29 cellular contexts compared by ENCODE assay signal in the genomic region with DNA sequence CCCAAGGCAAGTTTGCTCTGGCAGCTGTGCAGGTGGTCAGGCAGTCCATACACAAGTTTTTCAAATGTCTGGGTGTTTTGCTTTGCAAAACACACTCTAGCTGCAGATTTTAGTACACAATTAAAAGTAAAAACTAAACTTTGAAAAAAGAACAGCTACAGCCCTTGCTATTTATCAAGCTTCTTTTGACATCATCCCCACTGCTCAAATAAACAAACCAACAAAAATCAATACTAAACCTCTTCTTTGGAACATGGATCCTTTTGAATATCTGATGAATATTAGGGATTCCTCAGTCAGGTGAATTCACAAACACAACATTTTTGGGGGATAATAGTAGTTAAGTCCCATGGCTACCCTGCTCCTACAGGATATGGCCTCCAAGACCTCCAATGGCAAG.
DNase-seq lines count a peak whose midpoint lies in the region; ATAC-seq, FAIRE-seq and TF ChIP-seq lines count a peak whose summit lies in the region.
"Had no signal": no experiment of that assay in that cellular context is flagged by ENCODE, and none has a peak within 500 bp of the region (broad histone marks: within the 10 kb centered on the region; RNA-seq: fewer than 3 reads in every experiment).

No MANE protein-coding gene starts in this region.

- peaks cover 5% of the 10 kb centered on the region for H3K9me3 Mint-ChIP-seq in activated CD4-positive, alpha-beta T cell treated with anti-CD3 and anti-CD28 coated beads, Interleukin-2, amount 10 ng/mL, durations not matched to agents 24 days and 14 days
- H3K9me3 Mint-ChIP-seq in activated naive CD8-positive, alpha-beta T cell (ENCODE audit: low read depth), result no peaks in the 10 kb centered on the region
- no peaks in the 10 kb centered on the region for H3K9me3 Mint-ChIP-seq in activated naive CD8-positive, alpha-beta T cell treated with anti-CD3 and anti-CD28 coated beads, Interleukin-2, amount 50 U/mL, for 24 hours
- H3K9me3 Mint-ChIP-seq in astrocyte (ENCODE audit: unreplicated experiment), result no peaks in the 10 kb centered on the region
- H3K9me3 Mint-ChIP-seq in naive thymus-derived CD4-positive, alpha-beta T cell, result peaks cover 0 to 5% (median 0%) of the 10 kb centered on the region in 11 donors
- H3K9me3 Mint-ChIP-seq: CD14-positive monocyte; CD4-positive, alpha-beta memory T cell; CD8-positive, alpha-beta memory T cell had no signal

- H3K36me3 ChIP-seq in astrocyte (ENCODE audit: insufficient read depth, low read length), result peaks cover 4% of the 10 kb centered on the region
- H3K36me3 ChIP-seq in naive thymus-derived CD4-positive, alpha-beta T cell (ENCODE audit: control insufficient read depth in 2 of 3, insufficient read depth in 3 of 3, low read length in 3 of 3), result peaks cover 0 to 33% (median 0%) of the 10 kb centered on the region in 3 experiments
- H3K36me3 ChIP-seq in brain microvascular endothelial cell (replicated peaks), result no peaks in the 10 kb centered on the region
- H3K36me3 ChIP-seq: BE2C, BLaER1 had no signal

- H2AFZ ChIP-seq in astrocyte (ENCODE audit: low read depth, low read length), result no peak overlapping the region

- in situ Hi-C loops in brain microvascular endothelial cell (cut with HindIII; ENCODE audit: low pct_ligation_motif_present, low sequenced_read_pairs), result no loop called here

- no peak for ATAC-seq in activated naive CD8-positive, alpha-beta T cell treated with anti-CD3 and anti-CD28 coated beads, Interleukin-2, amount 50 U/mL, for 24 hours
- ATAC-seq in naive thymus-derived CD4-positive, alpha-beta T cell, result no peak
- ATAC-seq: GM12878 had no signal

- no peak overlapping the region for H3K4me3 Mint-ChIP-seq in activated CD4-positive, alpha-beta T cell treated with anti-CD3 and anti-CD28 coated beads, Interleukin-2, amount 10 ng/mL, durations not matched to agents 24 days and 14 days
- no peak overlapping the region for H3K4me3 Mint-ChIP-seq in activated naive CD8-positive, alpha-beta T cell
- no peak overlapping the region for H3K4me3 Mint-ChIP-seq in activated naive CD8-positive, alpha-beta T cell treated with anti-CD3 and anti-CD28 coated beads, Interleukin-2, amount 50 U/mL, for 24 hours
- no peak overlapping the region for H3K4me3 Mint-ChIP-seq in astrocyte (ENCODE audit: unreplicated experiment)
- H3K4me3 Mint-ChIP-seq in naive thymus-derived CD4-positive, alpha-beta T cell, result no peak overlapping the region
- H3K4me3 Mint-ChIP-seq: CD14-positive monocyte; CD4-positive, alpha-beta memory T cell; CD4-positive, CD25-positive, alpha-beta regulatory T cell; CD8-positive, alpha-beta memory T cell had no signal

- peak; percentile 30 for DNase-seq in activated CD4-positive, alpha-beta T cell treated with anti-CD3 and anti-CD28 coated beads, Interleukin-2, amount 10 ng/mL, durations not matched to agents 24 days and 14 days
- no peak for DNase-seq in activated CD4-positive, alpha-beta T cell treated with anti-CD3 and anti-CD28 coated beads, Interleukin-2, amount 50 U/mL, for 48 hours
- DNase-seq in activated naive CD8-positive, alpha-beta T cell treated with anti-CD3 and anti-CD28 coated beads, Interleukin-2, amount 50 U/mL, for 24 hours, result no peak
- DNase-seq in astrocyte (ENCODE audit: low read depth) (no peak), brain microvascular endothelial cell (no peak), H4 (ENCODE audit: low spot score) (no peak)
- no peak for DNase-seq in naive thymus-derived CD4-positive, alpha-beta T cell
- DNase-seq: ACHN; BE2C; C1 segment of cervical spinal cord; CD4-positive, alpha-beta memory T cell; CD4-positive, CD25-positive, alpha-beta regulatory T cell; CD8-positive, alpha-beta memory T cell; COR-L47; DMS 273 treated with DMSO at 0.1 percent for 48 hours; DMS153; DMS53; DMS79; DND-41; EL; GDM1 had no signal

- no peak overlapping the region for H3K4me3 ChIP-seq in astrocyte (ENCODE audit: insufficient read depth, low read depth, low read length)
- no peak overlapping the region for H3K4me3 ChIP-seq in naive thymus-derived CD4-positive, alpha-beta T cell (ENCODE audit: low read length)
- no peak overlapping the region for H3K4me3 ChIP-seq in brain microvascular endothelial cell (ENCODE audit: low read depth, low read length)
- H3K4me3 ChIP-seq: BLaER1, GM12878 had no signal

- intact Hi-C loops in activated CD4-positive, alpha-beta T cell treated with anti-CD3 and anti-CD28 coated beads, Interleukin-2, amount 10 ng/mL, durations not matched to agents 24 days and 14 days (cut with micrococcal nuclease), result no loop called here
- intact Hi-C loops in naive thymus-derived CD4-positive, alpha-beta T cell (cut with micrococcal nuclease), result no loop called here

- H3K27me3 ChIP-seq in astrocyte (ENCODE audit: insufficient read depth, low read length), result no peaks in the 10 kb centered on the region
- no peaks in the 10 kb centered on the region for H3K27me3 ChIP-seq in naive thymus-derived CD4-positive, alpha-beta T cell (ENCODE audit: control insufficient read depth in 2 of 2, insufficient read depth in 2 of 2, low read length in 2 of 2)
- no peaks in the 10 kb centered on the region for H3K27me3 ChIP-seq in brain microvascular endothelial cell (replicated peaks)
- H3K27me3 ChIP-seq: BE2C, BLaER1 had no signal

- peak; percentile 20 for FAIRE-seq in astrocyte (lab: Jason Lieb, UNC)
- FAIRE-seq: A204.1, GM12878, GM12892, GM18507 had no signal

- no peaks in the 10 kb centered on the region for H4K20me1 ChIP-seq in astrocyte (ENCODE audit: insufficient read depth, low read length)
- H4K20me1 ChIP-seq: BLaER1 had no signal

- H3K27ac ChIP-seq in astrocyte (ENCODE audit: low read depth, low read length), result no peak overlapping the region
- H3K27ac ChIP-seq in naive thymus-derived CD4-positive, alpha-beta T cell (ENCODE audit: low read depth, low read length), result no peak overlapping the region
- no peak overlapping the region for H3K27ac ChIP-seq in brain microvascular endothelial cell
- H3K27ac ChIP-seq: 22Rv1, BLaER1 had no signal

- no peaks in the 10 kb centered on the region for H3K79me2 ChIP-seq in astrocyte (ENCODE audit: insufficient read depth, low read length)

- H3K27me3 Mint-ChIP-seq in activated CD4-positive, alpha-beta T cell treated with anti-CD3 and anti-CD28 coated beads, Interleukin-2, amount 10 ng/mL, durations not matched to agents 24 days and 14 days, result no peaks in the 10 kb centered on the region
- no peaks in the 10 kb centered on the region for H3K27me3 Mint-ChIP-seq in activated naive CD8-positive, alpha-beta T cell
- H3K27me3 Mint-ChIP-seq in activated naive CD8-positive, alpha-beta T cell treated with anti-CD3 and anti-CD28 coated beads, Interleukin-2, amount 50 U/mL, for 24 hours, result no peaks in the 10 kb centered on the region
- no peaks in the 10 kb centered on the region for H3K27me3 Mint-ChIP-seq in astrocyte (ENCODE audit: low read depth, unreplicated experiment)
- H3K27me3 Mint-ChIP-seq in naive thymus-derived CD4-positive, alpha-beta T cell, result no peaks in the 10 kb centered on the region
- H3K27me3 Mint-ChIP-seq: CD4-positive, alpha-beta memory T cell; CD4-positive, CD25-positive, alpha-beta regulatory T cell; CD8-positive, alpha-beta memory T cell had no signal

- H3K27ac Mint-ChIP-seq in activated CD4-positive, alpha-beta T cell treated with anti-CD3 and anti-CD28 coated beads, Interleukin-2, amount 10 ng/mL, durations not matched to agents 24 days and 14 days, result no peak overlapping the region
- H3K27ac Mint-ChIP-seq in activated naive CD8-positive, alpha-beta T cell, result peak overlapping the region; percentile 8
- H3K27ac Mint-ChIP-seq in activated naive CD8-positive, alpha-beta T cell treated with anti-CD3 and anti-CD28 coated beads, Interleukin-2, amount 50 U/mL, for 24 hours, result no peak overlapping the region
- H3K27ac Mint-ChIP-seq in astrocyte (ENCODE audit: unreplicated experiment), result no peak overlapping the region
- H3K27ac Mint-ChIP-seq in naive thymus-derived CD4-positive, alpha-beta T cell, result peak overlapping the region in 5 of 9 donors; percentile 1 to 33 (median 24)
- H3K27ac Mint-ChIP-seq: CD14-positive monocyte; CD4-positive, alpha-beta memory T cell had no signal

- POLR2A ChIA-PET in naive thymus-derived CD4-positive, alpha-beta T cell (lab: Charles Lee), result no interaction called here

- no peaks in the 10 kb centered on the region for H3K4me1 ChIP-seq in astrocyte (ENCODE audit: insufficient read depth, low read length)
- no peaks in the 10 kb centered on the region for H3K4me1 ChIP-seq in naive thymus-derived CD4-positive, alpha-beta T cell (ENCODE audit: control insufficient read depth in 2 of 2, insufficient read depth in 2 of 2, low read length in 2 of 2)
- H3K4me1 ChIP-seq: BE2C, BLaER1 had no signal

- H3K4me1 Mint-ChIP-seq in activated CD4-positive, alpha-beta T cell treated with anti-CD3 and anti-CD28 coated beads, Interleukin-2, amount 10 ng/mL, durations not matched to agents 24 days and 14 days, result peaks cover 1% of the 10 kb centered on the region
- peaks cover 3% of the 10 kb centered on the region for H3K4me1 Mint-ChIP-seq in activated naive CD8-positive, alpha-beta T cell (ENCODE audit: low read depth)
- no peaks in the 10 kb centered on the region for H3K4me1 Mint-ChIP-seq in activated naive CD8-positive, alpha-beta T cell treated with anti-CD3 and anti-CD28 coated beads, Interleukin-2, amount 50 U/mL, for 24 hours
- H3K4me1 Mint-ChIP-seq in astrocyte (ENCODE audit: low read depth, unreplicated experiment), result no peaks in the 10 kb centered on the region
- peaks cover 2 to 12% (median 6%) of the 10 kb centered on the region in 7 donors for H3K4me1 Mint-ChIP-seq in naive thymus-derived CD4-positive, alpha-beta T cell

- TF ChIP-seq CTCF in astrocyte (IDR thresholded peaks at IDR 0.05; ENCODE audit: insufficient read depth, low read depth, low read length) (no peak), brain microvascular endothelial cell (IDR thresholded peaks at IDR 0.05; ENCODE audit: low read depth, low read length, missing control alignments) (no peak)

- no peak overlapping the region for H3K9ac ChIP-seq in astrocyte (ENCODE audit: low read length)
- H3K9ac ChIP-seq: BLaER1 had no signal

- no peaks in the 10 kb centered on the region for H3K9me3 ChIP-seq in astrocyte (ENCODE audit: insufficient read depth, low read depth, low read length)
- H3K9me3 ChIP-seq in naive thymus-derived CD4-positive, alpha-beta T cell (ENCODE audit: control insufficient read depth in 2 of 3, low read length in 3 of 3), result no peaks in the 10 kb centered on the region
- H3K9me3 ChIP-seq: BE2C, BLaER1 had no signal

- H3K36me3 Mint-ChIP-seq in activated CD4-positive, alpha-beta T cell treated with anti-CD3 and anti-CD28 coated beads, Interleukin-2, amount 10 ng/mL, durations not matched to agents 24 days and 14 days (ENCODE audit: low read depth), result peaks cover 34% of the 10 kb centered on the region
- peaks cover 48% of the 10 kb centered on the region for H3K36me3 Mint-ChIP-seq in activated naive CD8-positive, alpha-beta T cell
- H3K36me3 Mint-ChIP-seq in activated naive CD8-positive, alpha-beta T cell treated with anti-CD3 and anti-CD28 coated beads, Interleukin-2, amount 50 U/mL, for 24 hours (ENCODE audit: low read depth), result peaks cover 42% of the 10 kb centered on the region
- H3K36me3 Mint-ChIP-seq in astrocyte (ENCODE audit: low read depth, unreplicated experiment), result no peaks in the 10 kb centered on the region
- peaks cover 34 to 96% (median 75%) of the 10 kb centered on the region in 5 donors for H3K36me3 Mint-ChIP-seq in naive thymus-derived CD4-positive, alpha-beta T cell

- H3K4me2 ChIP-seq in astrocyte (ENCODE audit: low read length), result no peak overlapping the region
- H3K4me2 ChIP-seq: BLaER1 had no signal

- CTCF ChIA-PET in naive thymus-derived CD4-positive, alpha-beta T cell (lab: Charles Lee), result no interaction called here

Comparison
In these comparisons a context has a peak if more than half of its experiments do, and no peak if none do; other contexts are left out.
1. H3K27ac Mint-ChIP-seq: peak in activated naive CD8-positive, alpha-beta T cell (single experiment) and naive thymus-derived CD4-positive, alpha-beta T cell (5 of 9); none in activated CD4-positive, alpha-beta T cell treated with anti-CD3 and anti-CD28 coated beads, Interleukin-2, amount 10 ng/mL, durations not matched to agents 24 days and 14 days (single experiment), activated naive CD8-positive, alpha-beta T cell treated with anti-CD3 and anti-CD28 coated beads, Interleukin-2, amount 50 U/mL, for 24 hours (single experiment) and astrocyte (single experiment).